ENCODE assay signal across 1 cellular context in genomic region chr3:37465174-37465573, GRCh38.
TF ChIP-seq lines count a peak whose summit lies in the region.

No MANE protein-coding gene starts in this region.

TF ChIP-seq in GM23338, 12 proteins besides CTCF, POLR2A, EP300 and RAD21 (continued from another document):
- TF ChIP-seq, protein P1, sequence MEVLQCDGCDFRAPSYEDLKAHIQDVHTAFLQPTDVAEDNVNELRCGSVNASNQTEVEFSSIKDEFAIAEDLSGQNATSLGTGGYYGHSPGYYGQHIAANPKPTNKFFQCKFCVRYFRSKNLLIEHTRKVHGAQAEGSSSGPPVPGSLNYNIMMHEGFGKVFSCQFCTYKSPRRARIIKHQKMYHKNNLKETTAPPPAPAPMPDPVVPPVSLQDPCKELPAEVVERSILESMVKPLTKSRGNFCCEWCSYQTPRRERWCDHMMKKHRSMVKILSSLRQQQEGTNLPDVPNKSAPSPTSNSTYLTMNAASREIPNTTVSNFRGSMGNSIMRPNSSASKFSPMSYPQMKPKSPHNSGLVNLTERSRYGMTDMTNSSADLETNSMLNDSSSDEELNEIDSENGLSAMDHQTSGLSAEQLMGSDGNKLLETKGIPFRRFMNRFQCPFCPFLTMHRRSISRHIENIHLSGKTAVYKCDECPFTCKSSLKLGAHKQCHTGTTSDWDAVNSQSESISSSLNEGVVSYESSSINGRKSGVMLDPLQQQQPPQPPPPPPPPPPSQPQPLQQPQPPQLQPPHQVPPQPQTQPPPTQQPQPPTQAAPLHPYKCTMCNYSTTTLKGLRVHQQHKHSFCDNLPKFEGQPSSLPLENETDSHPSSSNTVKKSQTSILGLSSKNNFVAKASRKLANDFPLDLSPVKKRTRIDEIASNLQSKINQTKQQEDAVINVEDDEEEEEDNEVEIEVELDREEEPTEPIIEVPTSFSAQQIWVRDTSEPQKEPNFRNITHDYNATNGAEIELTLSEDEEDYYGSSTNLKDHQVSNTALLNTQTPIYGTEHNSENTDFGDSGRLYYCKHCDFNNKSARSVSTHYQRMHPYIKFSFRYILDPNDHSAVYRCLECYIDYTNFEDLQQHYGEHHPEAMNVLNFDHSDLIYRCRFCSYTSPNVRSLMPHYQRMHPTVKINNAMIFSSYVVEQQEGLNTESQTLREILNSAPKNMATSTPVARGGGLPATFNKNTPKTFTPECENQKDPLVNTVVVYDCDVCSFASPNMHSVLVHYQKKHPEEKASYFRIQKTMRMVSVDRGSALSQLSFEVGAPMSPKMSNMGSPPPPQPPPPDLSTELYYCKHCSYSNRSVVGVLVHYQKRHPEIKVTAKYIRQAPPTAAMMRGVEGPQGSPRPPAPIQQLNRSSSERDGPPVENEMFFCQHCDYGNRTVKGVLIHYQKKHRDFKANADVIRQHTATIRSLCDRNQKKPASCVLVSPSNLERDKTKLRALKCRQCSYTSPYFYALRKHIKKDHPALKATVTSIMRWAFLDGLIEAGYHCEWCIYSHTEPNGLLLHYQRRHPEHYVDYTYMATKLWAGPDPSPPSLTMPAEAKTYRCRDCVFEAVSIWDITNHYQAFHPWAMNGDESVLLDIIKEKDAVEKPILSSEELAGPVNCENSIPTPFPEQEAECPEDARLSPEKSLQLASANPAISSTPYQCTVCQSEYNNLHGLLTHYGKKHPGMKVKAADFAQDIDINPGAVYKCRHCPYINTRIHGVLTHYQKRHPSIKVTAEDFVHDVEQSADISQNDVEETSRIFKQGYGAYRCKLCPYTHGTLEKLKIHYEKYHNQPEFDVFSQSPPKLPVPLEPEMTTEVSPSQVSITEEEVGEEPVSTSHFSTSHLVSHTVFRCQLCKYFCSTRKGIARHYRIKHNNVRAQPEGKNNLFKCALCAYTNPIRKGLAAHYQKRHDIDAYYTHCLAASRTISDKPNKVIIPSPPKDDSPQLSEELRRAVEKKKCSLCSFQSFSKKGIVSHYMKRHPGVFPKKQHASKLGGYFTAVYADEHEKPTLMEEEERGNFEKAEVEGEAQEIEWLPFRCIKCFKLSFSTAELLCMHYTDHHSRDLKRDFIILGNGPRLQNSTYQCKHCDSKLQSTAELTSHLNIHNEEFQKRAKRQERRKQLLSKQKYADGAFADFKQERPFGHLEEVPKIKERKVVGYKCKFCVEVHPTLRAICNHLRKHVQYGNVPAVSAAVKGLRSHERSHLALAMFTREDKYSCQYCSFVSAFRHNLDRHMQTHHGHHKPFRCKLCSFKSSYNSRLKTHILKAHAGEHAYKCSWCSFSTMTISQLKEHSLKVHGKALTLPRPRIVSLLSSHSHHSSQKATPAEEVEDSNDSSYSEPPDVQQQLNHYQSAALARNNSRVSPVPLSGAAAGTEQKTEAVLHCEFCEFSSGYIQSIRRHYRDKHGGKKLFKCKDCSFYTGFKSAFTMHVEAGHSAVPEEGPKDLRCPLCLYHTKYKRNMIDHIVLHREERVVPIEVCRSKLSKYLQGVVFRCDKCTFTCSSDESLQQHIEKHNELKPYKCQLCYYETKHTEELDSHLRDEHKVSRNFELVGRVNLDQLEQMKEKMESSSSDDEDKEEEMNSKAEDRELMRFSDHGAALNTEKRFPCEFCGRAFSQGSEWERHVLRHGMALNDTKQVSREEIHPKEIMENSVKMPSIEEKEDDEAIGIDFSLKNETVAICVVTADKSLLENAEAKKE (CRISPR knock-in tag; IDR thresholded peaks at IDR 0.05), result no peak
- TF ChIP-seq, protein P2, sequence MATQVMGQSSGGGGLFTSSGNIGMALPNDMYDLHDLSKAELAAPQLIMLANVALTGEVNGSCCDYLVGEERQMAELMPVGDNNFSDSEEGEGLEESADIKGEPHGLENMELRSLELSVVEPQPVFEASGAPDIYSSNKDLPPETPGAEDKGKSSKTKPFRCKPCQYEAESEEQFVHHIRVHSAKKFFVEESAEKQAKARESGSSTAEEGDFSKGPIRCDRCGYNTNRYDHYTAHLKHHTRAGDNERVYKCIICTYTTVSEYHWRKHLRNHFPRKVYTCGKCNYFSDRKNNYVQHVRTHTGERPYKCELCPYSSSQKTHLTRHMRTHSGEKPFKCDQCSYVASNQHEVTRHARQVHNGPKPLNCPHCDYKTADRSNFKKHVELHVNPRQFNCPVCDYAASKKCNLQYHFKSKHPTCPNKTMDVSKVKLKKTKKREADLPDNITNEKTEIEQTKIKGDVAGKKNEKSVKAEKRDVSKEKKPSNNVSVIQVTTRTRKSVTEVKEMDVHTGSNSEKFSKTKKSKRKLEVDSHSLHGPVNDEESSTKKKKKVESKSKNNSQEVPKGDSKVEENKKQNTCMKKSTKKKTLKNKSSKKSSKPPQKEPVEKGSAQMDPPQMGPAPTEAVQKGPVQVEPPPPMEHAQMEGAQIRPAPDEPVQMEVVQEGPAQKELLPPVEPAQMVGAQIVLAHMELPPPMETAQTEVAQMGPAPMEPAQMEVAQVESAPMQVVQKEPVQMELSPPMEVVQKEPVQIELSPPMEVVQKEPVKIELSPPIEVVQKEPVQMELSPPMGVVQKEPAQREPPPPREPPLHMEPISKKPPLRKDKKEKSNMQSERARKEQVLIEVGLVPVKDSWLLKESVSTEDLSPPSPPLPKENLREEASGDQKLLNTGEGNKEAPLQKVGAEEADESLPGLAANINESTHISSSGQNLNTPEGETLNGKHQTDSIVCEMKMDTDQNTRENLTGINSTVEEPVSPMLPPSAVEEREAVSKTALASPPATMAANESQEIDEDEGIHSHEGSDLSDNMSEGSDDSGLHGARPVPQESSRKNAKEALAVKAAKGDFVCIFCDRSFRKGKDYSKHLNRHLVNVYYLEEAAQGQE (IDR thresholded peaks at IDR 0.05; ENCODE audit: unreplicated experiment), result no peak
- TF ChIP-seq CREB1 (CRISPR knock-in tag; IDR thresholded peaks at IDR 0.05; ENCODE audit: low read depth) (no peak), EZH2 (IDR thresholded peaks at IDR 0.05; ENCODE audit: low read depth, unreplicated experiment) (no peak), ZNF331 (CRISPR knock-in tag; IDR thresholded peaks at IDR 0.05; ENCODE audit: low read depth) (no peak), ZNF114 (CRISPR knock-in tag; IDR thresholded peaks at IDR 0.05) (no peak), POLR2AphosphoS5 (IDR thresholded peaks at IDR 0.05; ENCODE audit: low read depth) (no peak), NANOG (IDR thresholded peaks at IDR 0.05; ENCODE audit: borderline replicate concordance) (no peak), STAT1 (IDR thresholded peaks at IDR 0.05; ENCODE audit: unreplicated experiment) (no peak)
